In the genomic region with DNA sequence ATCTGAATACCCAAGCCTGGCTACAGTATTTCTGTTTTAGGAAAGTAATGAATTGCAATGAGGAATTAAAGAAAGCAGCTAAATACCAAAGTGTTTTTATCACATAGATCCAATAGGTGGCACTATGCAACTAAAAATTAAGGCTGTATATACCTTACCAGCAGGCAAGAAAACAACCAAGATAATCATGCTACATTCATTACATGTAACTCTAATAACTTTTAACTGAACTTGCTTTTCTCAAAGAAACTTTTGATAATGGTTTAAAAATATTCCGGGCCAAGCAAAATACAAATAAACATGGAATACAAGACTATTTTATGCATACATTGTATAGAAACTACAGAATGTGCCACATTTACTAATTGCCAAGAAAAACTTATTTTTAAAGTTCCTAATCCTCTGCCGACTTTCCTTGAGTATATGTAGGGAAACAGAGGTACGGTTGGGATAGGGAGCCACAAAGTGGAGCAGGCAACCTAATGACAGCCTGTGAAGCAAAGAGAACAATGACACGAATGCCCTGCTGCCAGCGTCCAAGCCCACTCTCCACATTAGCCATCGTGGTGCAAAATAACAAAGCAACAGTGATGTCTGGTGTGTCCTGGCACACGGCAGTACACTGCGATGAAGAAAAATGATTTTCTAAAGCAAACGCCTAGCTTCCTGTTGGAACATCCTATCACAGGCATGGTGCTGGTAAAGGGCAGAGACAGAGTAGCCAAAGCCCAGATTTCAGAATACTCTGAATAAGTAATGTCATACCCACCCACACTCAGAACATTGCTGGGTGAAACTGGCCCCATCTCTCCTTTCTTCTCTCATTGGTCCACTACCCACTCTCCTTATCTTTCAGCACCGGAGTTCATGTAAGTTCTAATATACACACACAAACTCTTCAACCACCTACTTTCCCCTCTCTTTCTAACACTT, we compare ENCODE assay signal across 1 cellular context.
TF ChIP-seq lines count a peak whose summit lies in the region.

No MANE protein-coding gene starts in this region.

TF ChIP-seq in endothelial cell of umbilical vein, 7 proteins besides CTCF, POLR2A, EP300 and RAD21:
- no peak for TF ChIP-seq JUN (IDR thresholded peaks at IDR 0.05; ENCODE audit: borderline replicate concordance, insufficient read depth, insufficient read length, low read depth)
- no peak for TF ChIP-seq GATA2 (IDR thresholded peaks at IDR 0.05; ENCODE audit: insufficient read depth, insufficient read length, low read depth, low read length)
- TF ChIP-seq FOS (IDR thresholded peaks at IDR 0.05; ENCODE audit: borderline replicate concordance, insufficient read depth, low read length), result no peak
- TF ChIP-seq POLR2AphosphoS5 (IDR thresholded peaks at IDR 0.05; ENCODE audit: insufficient read depth, low read depth, low read length), result no peak
- TF ChIP-seq EZH2 (IDR thresholded peaks at IDR 0.05; ENCODE audit: borderline replicate concordance, low read depth, low read length, severe bottlenecking), result no peak
- no peak for TF ChIP-seq MYC (IDR thresholded peaks at IDR 0.05; ENCODE audit: low read depth, low read length)
- no peak for TF ChIP-seq MAX (IDR thresholded peaks at IDR 0.05; ENCODE audit: insufficient read depth, insufficient read length)
